Comparison of ENCODE assay signal across 9 cellular contexts in the genomic region with DNA sequence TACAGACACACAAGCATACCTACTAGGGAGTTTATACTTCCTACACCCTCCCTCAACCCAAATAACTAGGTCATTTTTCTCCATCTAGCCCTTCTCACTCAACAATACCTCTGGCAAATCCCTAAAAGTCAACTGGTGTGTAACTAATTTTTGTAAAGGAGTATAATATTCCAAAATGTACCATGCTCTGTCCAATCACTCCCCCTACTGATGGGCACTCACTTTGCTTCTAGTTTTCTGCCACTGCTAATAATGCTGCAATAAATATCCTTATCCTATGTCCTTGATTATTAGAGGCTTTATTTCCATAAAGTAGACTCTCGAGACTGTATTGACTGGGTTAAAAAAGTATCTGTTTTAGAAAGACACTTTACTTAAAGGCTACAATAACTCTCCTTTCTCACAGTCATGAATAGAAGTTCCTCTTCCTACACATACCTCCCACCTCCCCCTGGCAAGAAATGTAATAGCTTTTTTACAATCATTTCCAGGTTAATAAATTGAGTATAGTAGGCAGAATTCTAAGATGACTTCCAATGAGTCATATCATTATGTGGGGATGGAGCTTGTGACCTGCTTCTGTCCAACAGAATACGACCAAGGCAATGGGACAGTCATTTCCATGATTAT. TPM values are rescaled to one million over a fixed set of nuclear protein-coding genes. Genes with fewer than 3 reads are reported as not detected.
DNase-seq lines count a peak whose midpoint lies in the region; ATAC-seq and TF ChIP-seq lines count a peak whose summit lies in the region.
"Had no signal": no experiment of that assay in that cellular context is flagged by ENCODE, and none has a peak within 500 bp of the region (broad histone marks: within the 10 kb centered on the region; RNA-seq: fewer than 3 reads in every experiment).

No MANE protein-coding gene starts in this region.

- peak; percentile 14 to 72 (median 54) for TF ChIP-seq CTCF in heart right ventricle (IDR thresholded peaks at IDR 0.05)
- peak; percentile 75 for TF ChIP-seq CTCF in fibroblast of villous mesenchyme (IDR thresholded peaks at IDR 0.05; ENCODE audit: insufficient read depth, low read depth, low read length)
- peak; percentile 19 for TF ChIP-seq CTCF in thoracic aorta (IDR thresholded peaks at IDR 0.05)

- no peak overlapping the region for H3K27ac ChIP-seq in heart right ventricle
- no peak overlapping the region for H3K27ac ChIP-seq in thoracic aorta

- ATAC-seq in heart right ventricle: no peak
- ATAC-seq in left cardiac atrium: no peak
- ATAC-seq in thoracic aorta (ENCODE audit: insufficient number of reproducible peaks, low FRiP score, low read depth): no peak
- ATAC-seq in GM18505 (IDR thresholded peaks at IDR 0.05; ENCODE audit: unreplicated experiment): no peak

- H3K4me1 ChIP-seq in heart right ventricle (peaks cover 5 to 43% (median 32%) of the 10 kb centered on the region in 9 donors), thoracic aorta (ENCODE audit: control insufficient read depth in 1 of 2, low read depth in 2 of 2) (peaks cover 10 to 42% of the 10 kb centered on the region in 2 donors)

- 83 to 88% methylated on average over 2 of the region's 2 CpGs for WGBS in heart right ventricle, 2 donors

- H3K4me3 ChIP-seq in heart right ventricle (no peak overlapping the region), fibroblast of villous mesenchyme (ENCODE audit: low read depth, low read length) (no peak overlapping the region), thoracic aorta (no peak overlapping the region)

- no peaks in the 10 kb centered on the region for H3K27me3 ChIP-seq in heart right ventricle
- no peaks in the 10 kb centered on the region for H3K27me3 ChIP-seq in thoracic aorta (replicated peaks; ENCODE audit: insufficient read depth)

- no peaks in the 10 kb centered on the region for H3K9me3 ChIP-seq in heart right ventricle
- H3K9me3 ChIP-seq in thoracic aorta: no peaks in the 10 kb centered on the region

- TF ChIP-seq POLR2A in GM18505 (IDR thresholded peaks at IDR 0.05; ENCODE audit: borderline replicate concordance, extremely low read depth, insufficient read depth, insufficient read length): no peak

- H3K36me3 ChIP-seq in heart right ventricle (peaks cover 0 to 36% (median 0%) of the 10 kb centered on the region in 9 donors), thoracic aorta (peaks cover 4% of the 10 kb centered on the region)

- intact Hi-C loops in heart right ventricle (cut with DNase I) (loop anchor here in 7 of 10 donors (2.0 to 10.0 kb wide), 8 partner anchors 151 to 941 kb away; partner anchors contain the start of gene RYBP (in 1 of the 7)), left cardiac atrium (cut with DNase I) (loop anchor here in 1 of 2 donors (10.0 kb wide), 1 partner anchor 153 kb away; no protein-coding TSS in a partner anchor)

- no peak for DNase-seq in heart right ventricle
- DNase-seq in left cardiac atrium: no peak
- DNase-seq in RPMI7951 (ENCODE audit: low read depth): peak; percentile 23
- peak; percentile 40 for DNase-seq in fibroblast of villous mesenchyme (ENCODE audit: low read depth)
- no peak for DNase-seq in thoracic aorta (ENCODE audit: low spot score)
- DNase-seq in NCI-H226: no peak
- no peak for DNase-seq in COLO668 (lab: John Stamatoyannopoulos, UW; ENCODE audit: unreplicated experiment)
- DNase-seq: activated naive CD8-positive, alpha-beta T cell treated with anti-CD3 and anti-CD28 coated beads, Interleukin-2, amount 10 ng/mL, durations not matched to agents 7 days and 5 days had no signal

RNA-seq across cellular contexts. Expression of gene SHQ1, which starts 30.0 kb away (rescaled TPM):
- total RNA-seq in heart right ventricle (10 to 100 TPM; 13.9 to 24.0 (median 19.7) TPM), left cardiac atrium (10 to 100 TPM; 16.2 to 21.8 TPM), fibroblast of villous mesenchyme (17.1 and 30.2 TPM in 2 replicates), thoracic aorta (10 to 100 TPM in 1 of 2 donors, 1 to 10 TPM in 1; 4.5 to 12.3 TPM)
- polyA plus RNA-seq in heart right ventricle: 10 to 100 TPM in 1 of 2 donors, 1 to 10 TPM in 1; 8.0 to 14.3 TPM
- total RNA-seq in RPMI7951 (2014; rRNA removed; shearing (Covaris generic)): 25.5 and 29.4 TPM in 2 replicates

Comparison
In these comparisons a context has a peak if more than half of its experiments do, and no peak if none do; other contexts are left out.
1. DNase-seq: peak in RPMI7951 (single experiment) and fibroblast of villous mesenchyme (single experiment); none in heart right ventricle (0 of 2), left cardiac atrium (single experiment), thoracic aorta (single experiment), NCI-H226 (single experiment) and COLO668 (single experiment).
2. CTCF ChIP-seq: peak in every context shown above with its lines; median percentile 75 in fibroblast of villous mesenchyme; 54 in heart right ventricle; 19 in thoracic aorta.